22 cellular contexts compared by ENCODE assay signal in the genomic region with DNA sequence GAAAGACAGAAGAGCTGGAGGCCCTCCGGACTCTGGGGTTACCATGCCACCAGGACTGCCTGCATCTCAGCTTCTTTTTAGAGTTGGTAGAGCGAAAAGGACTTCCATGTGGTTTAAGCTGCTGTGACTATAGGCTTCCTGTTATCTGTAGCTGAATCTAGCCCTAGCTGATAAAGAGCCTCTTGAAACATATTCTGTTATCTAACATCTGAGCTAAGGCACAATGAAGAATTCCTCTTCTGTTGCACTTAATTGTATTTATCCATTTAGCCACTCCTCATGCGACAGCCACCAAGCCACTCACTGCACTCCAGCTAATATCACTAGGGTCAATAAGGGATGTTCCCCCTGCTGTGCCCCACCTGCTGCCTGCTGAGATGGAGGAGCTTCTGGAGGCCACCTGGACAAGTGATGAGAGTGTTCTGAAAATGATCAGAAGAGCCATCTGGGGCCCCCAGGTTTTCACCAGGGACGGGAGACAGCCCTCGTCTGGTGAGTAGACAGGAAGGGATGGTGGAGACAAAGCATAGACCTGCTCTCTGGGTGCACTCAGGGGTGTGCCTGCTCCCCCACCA.
DNase-seq lines count a peak whose midpoint lies in the region; FAIRE-seq and TF ChIP-seq lines count a peak whose summit lies in the region.
"Had no signal": no experiment of that assay in that cellular context is flagged by ENCODE, and none has a peak within 500 bp of the region (broad histone marks: within the 10 kb centered on the region; RNA-seq: fewer than 3 reads in every experiment).

No MANE protein-coding gene starts in this region.

- peaks cover 5% of the 10 kb centered on the region; the same call in 1 of the 2 replicates for H3K36me3 ChIP-seq in BLaER1
- H3K36me3 ChIP-seq: breast epithelium, MG63, upper lobe of right lung had no signal

- FAIRE-seq in GM19239 (lab: Jason Lieb, UNC) (no peak), RCC 7860 (lab: Jason Lieb, UNC) (no peak)

- H3K9me3 Mint-ChIP-seq in T-helper 2 cell treated with Interferon-gamma antibody and Interleukin-4, amounts not matched to agents 5 μg/mL and 100 μg/mL, for 36 hours = no peaks in the 10 kb centered on the region
- H3K9me3 Mint-ChIP-seq: activated CD4-positive, alpha-beta memory T cell treated with anti-CD3 and anti-CD28 coated beads, Interleukin-2, amount 10 ng/mL, durations not matched to agents 7 days and 5 days; activated naive CD8-positive, alpha-beta T cell treated with anti-CD3 and anti-CD28 coated beads, Interleukin-2, amount 10 ng/mL, durations not matched to agents 7 days and 5 days; CD8-positive, alpha-beta memory T cell; dendritic cell treated with granulocyte-macrophage colony-stimulating factor and Interleukin-4, amounts not matched to agents 40 ng/mL and 50 ng/mL, for 4 days; natural killer cell; stimulated activated naive CD8-positive, alpha-beta T cell treated with anti-CD3 and anti-CD28 coated beads, Interleukin-15, amount 100 ng/mL, for 72 hours had no signal

- peaks cover 38% of the 10 kb centered on the region for H3K4me1 ChIP-seq in BLaER1
- H3K4me1 ChIP-seq: breast epithelium had no signal

- peak overlapping the region; percentile 18 for H3K4me3 Mint-ChIP-seq in T-helper 2 cell treated with Interferon-gamma antibody and Interleukin-4, amounts not matched to agents 5 μg/mL and 100 μg/mL, for 36 hours
- H3K4me3 Mint-ChIP-seq: activated CD4-positive, alpha-beta memory T cell treated with anti-CD3 and anti-CD28 coated beads, Interleukin-2, amount 10 ng/mL, durations not matched to agents 7 days and 5 days; activated naive CD8-positive, alpha-beta T cell treated with anti-CD3 and anti-CD28 coated beads, Interleukin-2, amount 10 ng/mL, durations not matched to agents 7 days and 5 days; CD8-positive, alpha-beta memory T cell; dendritic cell treated with granulocyte-macrophage colony-stimulating factor and Interleukin-4, amounts not matched to agents 40 ng/mL and 50 ng/mL, for 4 days; immature natural killer cell; natural killer cell; stimulated activated naive CD8-positive, alpha-beta T cell treated with anti-CD3 and anti-CD28 coated beads, Interleukin-15, amount 100 ng/mL, for 72 hours had no signal

- peaks cover 14% of the 10 kb centered on the region for H3K4me1 Mint-ChIP-seq in T-helper 2 cell treated with Interferon-gamma antibody and Interleukin-4, amounts not matched to agents 5 μg/mL and 100 μg/mL, for 36 hours (ENCODE audit: low read depth)
- H3K4me1 Mint-ChIP-seq: natural killer cell; stimulated activated naive CD8-positive, alpha-beta T cell treated with anti-CD3 and anti-CD28 coated beads, Interleukin-15, amount 100 ng/mL, for 72 hours had no signal

- no peaks in the 10 kb centered on the region for H3K9me3 ChIP-seq in BLaER1
- H3K9me3 ChIP-seq: breast epithelium, MG63, upper lobe of right lung had no signal

- no peak overlapping the region for H3K27ac ChIP-seq in BLaER1
- H3K27ac ChIP-seq: breast epithelium, upper lobe of right lung had no signal

- no peak overlapping the region for H3K27ac Mint-ChIP-seq in T-helper 2 cell treated with Interferon-gamma antibody and Interleukin-4, amounts not matched to agents 5 μg/mL and 100 μg/mL, for 36 hours
- H3K27ac Mint-ChIP-seq: activated CD4-positive, alpha-beta memory T cell treated with anti-CD3 and anti-CD28 coated beads, Interleukin-2, amount 10 ng/mL, durations not matched to agents 7 days and 5 days; activated naive CD8-positive, alpha-beta T cell treated with anti-CD3 and anti-CD28 coated beads, Interleukin-2, amount 10 ng/mL, durations not matched to agents 7 days and 5 days; dendritic cell treated with granulocyte-macrophage colony-stimulating factor and Interleukin-4, amounts not matched to agents 40 ng/mL and 50 ng/mL, for 4 days; immature natural killer cell; natural killer cell had no signal

- DNase-seq in NCI-H1092 (lab: John Stamatoyannopoulos, UW) = peak; percentile 71
- peak; percentile 94 for DNase-seq in NCI-H2171 treated with DMSO at 0.1 percent for 48 hours (lab: John Stamatoyannopoulos, UW)
- DNase-seq in T-helper 2 cell treated with Interferon-gamma antibody and Interleukin-4, amounts not matched to agents 5 μg/mL and 100 μg/mL, for 36 hours (ENCODE audit: low spot score) = no peak
- DNase-seq in NCI-H1694 (lab: John Stamatoyannopoulos, UW) = no peak
- DNase-seq in GM19239 (ENCODE audit: insufficient read length, low spot score) = no peak
- no peak for DNase-seq in RCC 7860 (ENCODE audit: low spot score)
- DNase-seq in erythroblast (lab: John Stamatoyannopoulos, UW) = no peak
- DNase-seq: activated CD4-positive, alpha-beta memory T cell treated with anti-CD3 and anti-CD28 coated beads, Interleukin-2, amount 10 ng/mL, durations not matched to agents 7 days and 5 days; activated naive CD8-positive, alpha-beta T cell treated with anti-CD3 and anti-CD28 coated beads, Interleukin-2, amount 10 ng/mL, durations not matched to agents 7 days and 5 days; CD8-positive, alpha-beta memory T cell; GF-D8; H7; immature natural killer cell; MG63; natural killer cell; NK-92 treated with Interleukin-12 subunit alpha and Interleukin-12 subunit beta, amount 100 ng/mL, for 24 hours; stimulated activated naive CD8-positive, alpha-beta T cell treated with anti-CD3 and anti-CD28 coated beads, Interleukin-15, amount 100 ng/mL, for 72 hours; upper lobe of right lung had no signal

- H3K36me3 Mint-ChIP-seq in T-helper 2 cell treated with Interferon-gamma antibody and Interleukin-4, amounts not matched to agents 5 μg/mL and 100 μg/mL, for 36 hours (ENCODE audit: low read depth) = no peaks in the 10 kb centered on the region
- H3K36me3 Mint-ChIP-seq: activated naive CD8-positive, alpha-beta T cell treated with anti-CD3 and anti-CD28 coated beads, Interleukin-2, amount 10 ng/mL, durations not matched to agents 7 days and 5 days; natural killer cell had no signal

- H3K4me3 ChIP-seq in BLaER1 = no peak overlapping the region
- H3K4me3 ChIP-seq: breast epithelium, lung, MG63, upper lobe of right lung had no signal

- H3K9ac ChIP-seq in BLaER1 = no peak overlapping the region

- H4K20me1 ChIP-seq in BLaER1 = peaks cover 16% of the 10 kb centered on the region; the same call in 1 of the 2 replicates

- TF ChIP-seq POLR2A in erythroblast (IDR thresholded peaks at IDR 0.05; ENCODE audit: low read length) = no peak

- H3K4me2 ChIP-seq in BLaER1 = peak overlapping the region; percentile 31

- H3K27me3 ChIP-seq in BLaER1 = no peaks in the 10 kb centered on the region
- H3K27me3 ChIP-seq: breast epithelium, MG63, upper lobe of right lung had no signal

- no peaks in the 10 kb centered on the region for H3K27me3 Mint-ChIP-seq in T-helper 2 cell treated with Interferon-gamma antibody and Interleukin-4, amounts not matched to agents 5 μg/mL and 100 μg/mL, for 36 hours (ENCODE audit: low read depth)
- H3K27me3 Mint-ChIP-seq: activated CD4-positive, alpha-beta memory T cell treated with anti-CD3 and anti-CD28 coated beads, Interleukin-2, amount 10 ng/mL, durations not matched to agents 7 days and 5 days; activated naive CD8-positive, alpha-beta T cell treated with anti-CD3 and anti-CD28 coated beads, Interleukin-2, amount 10 ng/mL, durations not matched to agents 7 days and 5 days; stimulated activated naive CD8-positive, alpha-beta T cell treated with anti-CD3 and anti-CD28 coated beads, Interleukin-15, amount 100 ng/mL, for 72 hours had no signal

Comparison
In these comparisons a context has a peak if more than half of its experiments do, and no peak if none do; other contexts are left out.
1. DNase-seq: peak in NCI-H1092 (single experiment) and NCI-H2171 treated with DMSO at 0.1 percent for 48 hours (single experiment); none in T-helper 2 cell treated with Interferon-gamma antibody and Interleukin-4, amounts not matched to agents 5 μg/mL and 100 μg/mL, for 36 hours (single experiment), NCI-H1694 (single experiment), GM19239 (single experiment), RCC 7860 (single experiment) and erythroblast (0 of 2).